Comparison of ENCODE assay signal across 34 cellular contexts in the genomic region with DNA sequence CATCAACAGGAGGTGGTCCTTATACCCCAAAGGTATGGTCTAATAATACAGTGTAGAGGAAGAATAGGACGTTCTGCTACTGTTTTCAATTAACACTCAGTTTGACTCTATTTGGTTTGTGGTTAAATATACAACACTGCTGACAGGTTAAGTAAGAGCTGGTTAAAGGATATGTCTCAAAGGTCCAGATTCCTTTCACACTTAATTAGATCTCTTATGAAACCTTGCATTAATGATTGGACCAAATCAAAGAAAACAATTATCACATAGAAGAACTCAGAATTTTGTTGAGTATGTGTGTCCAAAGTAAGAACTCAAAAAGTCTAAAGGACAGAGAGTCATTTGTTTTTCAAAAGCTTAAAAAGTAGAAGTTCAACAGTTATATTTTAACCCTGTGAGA. TPM values are rescaled to one million over a fixed set of nuclear protein-coding genes. Genes with fewer than 3 reads are reported as not detected.
"Had no signal": no experiment of that assay in that cellular context is flagged by ENCODE, and none has a peak within 500 bp of the region (broad histone marks: within the 10 kb centered on the region; RNA-seq: fewer than 3 reads in every experiment).

No MANE protein-coding gene starts in this region.

- ATAC-seq: activated CD4-positive, CD25-positive, alpha-beta regulatory T cell treated with anti-CD3 and anti-CD28 coated beads, Interleukin-2, amount 50 U/mL, for 24 hours; activated CD8-positive, alpha-beta T cell treated with anti-CD3 and anti-CD28 coated beads for 36 hours; activated naive CD8-positive, alpha-beta T cell treated with anti-CD3 and anti-CD28 coated beads, Interleukin-2, amount 50 U/mL, for 24 hours; activated T-cell treated with anti-CD3 and anti-CD28 coated beads, Interleukin-2, amount 50 U/mL, for 4 hours; activated T-helper 17 cell treated with anti-CD3 and anti-CD28 coated beads, Interleukin-2, amount 50 U/mL, for 72 hours; gastroesophageal sphincter; T-helper 17 cell had no signal

- H3K4me3 ChIP-seq: adrenal gland, breast epithelium, cardiac muscle cell, colonic mucosa, dorsolateral prefrontal cortex, esophagus squamous epithelium, gastroesophageal sphincter had no signal

- H3K27ac ChIP-seq: adrenal gland, breast epithelium, cardiac muscle cell, colonic mucosa, dorsolateral prefrontal cortex, esophagus squamous epithelium, gastroesophageal sphincter, WERI-Rb-1 had no signal

- H3K36me3 ChIP-seq: adrenal gland, breast epithelium, cardiac muscle cell, colonic mucosa, esophagus squamous epithelium, gastroesophageal sphincter, WERI-Rb-1 had no signal

- H3K9me3 ChIP-seq: adrenal gland, breast epithelium, colonic mucosa, esophagus squamous epithelium, gastroesophageal sphincter had no signal

- H3K4me1 ChIP-seq: adrenal gland, breast epithelium, colonic mucosa, esophagus squamous epithelium, gastroesophageal sphincter had no signal

- DNase-seq: activated B cell treated with CpG ODN at 0.5 μM for 24 hours; activated CD4-positive, alpha-beta T cell treated with anti-CD3 and anti-CD28 coated beads for 48 hours; activated CD4-positive, alpha-beta T cell treated with anti-CD3 and anti-CD28 coated beads, Interleukin-2, amount 50 U/mL, for 1 hour; activated CD4-positive, alpha-beta T cell treated with anti-CD3 and anti-CD28 coated beads, Interleukin-2, amount 50 U/mL, for 48 hours; activated CD8-positive, alpha-beta memory T cell treated with anti-CD3 and anti-CD28 coated beads for 24 hours; activated CD8-positive, alpha-beta T cell treated with anti-CD3 and anti-CD28 coated beads for 36 hours; activated effector memory CD4-positive, alpha-beta T cell treated with Interleukin-2 at 50 U/mL for 16 hours; activated naive CD4-positive, alpha-beta T cell treated with anti-CD3 and anti-CD28 coated beads for 36 hours; activated naive CD8-positive, alpha-beta T cell treated with anti-CD3 and anti-CD28 coated beads for 36 hours; activated naive CD8-positive, alpha-beta T cell treated with anti-CD3 and anti-CD28 coated beads, Interleukin-2, amount 50 U/mL, for 24 hours; activated T-cell treated with anti-CD3 and anti-CD28 coated beads, Interleukin-2, amount 50 U/mL, for 4 hours; adrenal gland; amygdala; aorta; central memory CD4-positive, alpha-beta T cell; cerebellar nuclear complex; colonic mucosa; dorsolateral prefrontal cortex; effector memory CD4-positive, alpha-beta T cell; esophagus squamous epithelium; foreskin melanocyte; T-helper 1 cell; T-helper 17 cell; T1000; WERI-Rb-1 had no signal

RNA-seq across cellular contexts. Expression of gene MRLN, which starts 18.0 kb away (rescaled TPM):
- total RNA-seq: activated B cell treated with CpG ODN at 0.5 μM for 24 hours; activated CD8-positive, alpha-beta T cell treated with anti-CD3 and anti-CD28 coated beads for 36 hours; activated naive CD4-positive, alpha-beta T cell treated with anti-CD3 and anti-CD28 coated beads for 36 hours; activated naive CD8-positive, alpha-beta T cell treated with anti-CD3 and anti-CD28 coated beads for 36 hours; adrenal gland; breast epithelium; cardiac muscle cell; colonic mucosa; esophagus squamous epithelium; fibroblast of lung; fibroblast of villous mesenchyme; gastroesophageal sphincter; glomerular endothelial cell had no signal
- polyA plus RNA-seq: aorta, cardiac muscle cell, esophagus, fibroblast of lung had no signal
